Comparison of ENCODE assay signal across 8 cellular contexts in the genomic region with DNA sequence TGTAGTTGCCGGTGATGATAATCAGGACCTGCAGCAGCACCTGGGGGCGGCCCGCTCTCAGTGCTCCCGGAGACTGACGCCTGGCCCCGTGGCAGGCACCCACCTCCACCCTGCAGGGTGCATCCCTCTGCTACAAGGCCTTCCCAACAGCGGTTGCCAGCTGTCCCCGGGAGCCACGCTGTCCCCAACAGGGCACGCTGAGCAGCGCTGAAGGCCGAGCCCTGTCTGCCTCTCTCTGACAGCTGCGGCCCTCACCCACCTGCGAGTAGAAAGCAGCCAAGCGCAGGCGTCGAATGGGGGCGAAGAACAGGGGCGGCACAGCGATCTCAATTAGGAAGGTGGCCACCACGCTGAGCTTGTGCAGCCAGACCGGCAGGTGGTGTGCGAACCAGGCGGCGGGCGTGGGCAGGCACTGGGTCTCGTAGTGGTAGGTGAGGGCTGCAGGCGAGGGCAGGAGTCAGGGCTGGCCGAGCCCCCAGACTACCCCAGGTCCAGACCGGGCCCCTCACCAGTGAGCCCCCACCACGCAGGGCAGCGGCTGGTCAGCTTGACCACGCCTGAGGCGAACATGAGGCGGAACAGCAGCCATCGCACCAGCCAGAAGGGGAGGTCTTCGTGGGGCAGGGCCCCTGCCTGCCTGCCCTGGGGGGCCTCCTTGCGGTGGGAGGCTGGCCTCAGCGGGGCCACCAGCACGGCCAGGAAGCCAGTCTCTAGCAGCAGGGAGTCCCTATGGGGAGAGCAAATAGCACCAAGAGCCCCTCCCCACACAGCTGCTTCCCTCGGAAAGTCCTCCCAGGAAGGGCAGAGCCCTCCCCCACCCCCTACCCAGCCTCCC. TPM values are rescaled to one million over a fixed set of nuclear protein-coding genes. Genes with fewer than 3 reads are reported as not detected.
DNase-seq lines count a peak whose midpoint lies in the region; ATAC-seq and TF ChIP-seq lines count a peak whose summit lies in the region.
"Had no signal": no experiment of that assay in that cellular context is flagged by ENCODE, and none has a peak within 500 bp of the region (broad histone marks: within the 10 kb centered on the region; RNA-seq: fewer than 3 reads in every experiment).

No MANE protein-coding gene starts in this region.

- H3K27ac ChIP-seq in heart right ventricle (peak overlapping the region in 1 of 10 donors; percentile 95), right atrium auricular region (peak overlapping the region in 1 of 2 donors; percentile 87)

- no peak for TF ChIP-seq CTCF in heart right ventricle (IDR thresholded peaks at IDR 0.05)
- TF ChIP-seq CTCF in right atrium auricular region (IDR thresholded peaks at IDR 0.05) = no peak
- TF ChIP-seq CTCF in fibroblast of pulmonary artery (IDR thresholded peaks at IDR 0.05; ENCODE audit: low read length, missing control alignments) = no peak

- 88 to 90% methylated on average over 41 of the region's 41 CpGs for WGBS in heart right ventricle, 2 donors

- peak overlapping the region in 9 of 10 donors; percentile 89 to 100 (median 95) for H3K4me3 ChIP-seq in heart right ventricle
- peak overlapping the region in 1 of 2 donors; percentile 85 for H3K4me3 ChIP-seq in right atrium auricular region
- H3K4me3 ChIP-seq in fibroblast of pulmonary artery (replicated peaks; ENCODE audit: low read depth, low read length) = peak overlapping the region; percentile 96

- H3K27me3 ChIP-seq in heart right ventricle (no peaks in the 10 kb centered on the region), right atrium auricular region (no peaks in the 10 kb centered on the region)

- H3K9me3 ChIP-seq in heart right ventricle (no peaks in the 10 kb centered on the region), right atrium auricular region (no peaks in the 10 kb centered on the region)

- ATAC-seq in heart right ventricle (peak in 1 of 8 donors; percentile 6), esophagus mucosa (no peak)

- DNase-seq in heart right ventricle (no peak), right atrium auricular region (ENCODE audit: low spot score) (no peak), fibroblast of pulmonary artery (ENCODE audit: low read depth) (no peak), cortex of kidney (lab: John Stamatoyannopoulos, UW) (no peak), SW480 (ENCODE audit: low spot score) (no peak)
- DNase-seq: NCI-H2227 treated with DMSO at 0.1 percent for 48 hours had no signal

- H3K36me3 ChIP-seq in heart right ventricle (peaks cover 3 to 51% (median 23%) of the 10 kb centered on the region in 9 donors), right atrium auricular region (peaks cover 32% of the 10 kb centered on the region)

- intact Hi-C loops in heart right ventricle (cut with DNase I) = loop anchor here in 5 of 10 donors (2.0 to 10.0 kb wide), 2 partner anchors 31 to 261 kb away; partner anchors contain the start of genes TUBGCP6 (in 4 of the 5) and SBF1 (in 2 of the 5)

- peaks cover 13 to 33% (median 27%) of the 10 kb centered on the region in 9 donors for H3K4me1 ChIP-seq in heart right ventricle
- peaks cover 0 to 33% of the 10 kb centered on the region in 2 donors for H3K4me1 ChIP-seq in right atrium auricular region

RNA-seq across cellular contexts. Expression of gene LMF2, which starts 1.5 kb away (rescaled TPM):
- total RNA-seq in heart right ventricle (10 to 100 TPM; 18.8 to 37.5 (median 22.9) TPM), right atrium auricular region (10 to 100 TPM; 30.1 to 33.8 TPM), esophagus mucosa (43.7 TPM)
- polyA plus RNA-seq in heart right ventricle = 10 to 100 TPM; 40.4 to 42.5 TPM

RNA-seq across cellular contexts. Expression of gene NCAPH2, which starts 2.0 kb away (rescaled TPM):
- total RNA-seq in heart right ventricle (10 to 100 TPM; 21.7 to 31.9 (median 26.2) TPM), right atrium auricular region (10 to 100 TPM; 19.5 to 33.4 TPM), esophagus mucosa (37.1 TPM)
- polyA plus RNA-seq in heart right ventricle = 10 to 100 TPM; 38.0 to 54.8 TPM

RNA-seq across cellular contexts. Expression of gene MIOX, which starts 19.3 kb away (rescaled TPM):
- total RNA-seq in heart right ventricle (not detected), right atrium auricular region (not detected), esophagus mucosa (not detected)
- not detected for polyA plus RNA-seq in heart right ventricle
- total RNA-seq: frontal cortex had no signal

RNA-seq across cellular contexts. Expression of gene SCO2, which starts 19.4 kb away (rescaled TPM):
- total RNA-seq in heart right ventricle = 1 to 10 TPM in 2 of 10 donors, under 1 TPM in 2, not detected in 6; 0.57 to 2.8 (median 0.92) TPM
- polyA plus RNA-seq in heart right ventricle = 1 to 10 TPM in 1 of 2 donors, not detected in 1; 2.0 TPM
- total RNA-seq in right atrium auricular region = under 1 TPM in 1 of 2 donors, not detected in 1; 0.94 TPM
- 1.2 TPM for total RNA-seq in esophagus mucosa

RNA-seq across cellular contexts. Expression of gene TYMP, which starts 23.8 kb away (rescaled TPM):
- 100 to 1,000 TPM in 1 of 10 donors, 10 to 100 TPM in 7, 1 to 10 TPM in 2; 8.4 to 113 (median 12.6) TPM for total RNA-seq in heart right ventricle
- polyA plus RNA-seq in heart right ventricle = 10 to 100 TPM; 23.3 to 65.3 TPM
- 10 to 100 TPM in 1 of 2 donors, 1 to 10 TPM in 1; 9.1 to 35.8 TPM for total RNA-seq in right atrium auricular region
- total RNA-seq in esophagus mucosa = 86.0 TPM
